29 cellular contexts compared by ENCODE assay signal in genomic region chr19:51347209-51347928, GRCh38. TPM values are rescaled to one million over a fixed set of nuclear protein-coding genes. Genes with fewer than 3 reads are reported as not detected.
"Had no signal": no experiment of that assay in that cellular context is flagged by ENCODE, and none has a peak within 500 bp of the region (broad histone marks: within the 10 kb centered on the region; RNA-seq: fewer than 3 reads in every experiment).

No MANE protein-coding gene starts in this region.

- H3K27ac ChIP-seq: cardiac muscle cell, esophagus muscularis mucosa, gastroesophageal sphincter, heart left ventricle, right atrium auricular region, suprapubic skin, transverse colon, uterus had no signal

- H3K4me1 ChIP-seq: gastroesophageal sphincter, heart left ventricle, right atrium auricular region, suprapubic skin, transverse colon, uterus had no signal

- H3K9me3 Mint-ChIP-seq: activated B cell treated with CpG ODN at 0.5 μM for 24 hours; activated CD4-positive, alpha-beta T cell treated with anti-CD3 and anti-CD28 coated beads, Interleukin-2, amount 10 ng/mL, durations not matched to agents 24 days and 14 days; activated T-cell treated with anti-CD3 and anti-CD28 coated beads, Interleukin-2, amount 50 U/mL, for 72 hours; dendritic cell treated with granulocyte-macrophage colony-stimulating factor and Interleukin-4, amounts not matched to agents 40 ng/mL and 50 ng/mL, for 4 days; nephron progenitor cell; stimulated activated naive CD8-positive, alpha-beta T cell treated with anti-CD3 and anti-CD28 coated beads, Interleukin-15, amount 100 ng/mL, for 72 hours; T-helper 2 cell treated with Interferon-gamma antibody and Interleukin-4, amounts not matched to agents 5 μg/mL and 100 μg/mL, for 36 hours had no signal

- H3K36me3 ChIP-seq: uterus had no signal

- H3K27ac Mint-ChIP-seq: activated B cell treated with CpG ODN at 0.5 μM for 24 hours; activated CD4-positive, alpha-beta T cell treated with anti-CD3 and anti-CD28 coated beads, Interleukin-2, amount 10 ng/mL, durations not matched to agents 24 days and 14 days; activated T-cell treated with anti-CD3 and anti-CD28 coated beads, Interleukin-2, amount 50 U/mL, for 72 hours; dendritic cell treated with granulocyte-macrophage colony-stimulating factor and Interleukin-4, amounts not matched to agents 40 ng/mL and 50 ng/mL, for 4 days; nephron progenitor cell; progenitor cell of endocrine pancreas; stimulated activated naive CD8-positive, alpha-beta T cell treated with anti-CD3 and anti-CD28 coated beads, Interleukin-15, amount 100 ng/mL, for 72 hours; T-helper 2 cell treated with Interferon-gamma antibody and Interleukin-4, amounts not matched to agents 5 μg/mL and 100 μg/mL, for 36 hours had no signal

- ATAC-seq: activated T-cell treated with anti-CD3 and anti-CD28 coated beads, Interleukin-2, amount 50 U/mL, for 72 hours; gastroesophageal sphincter; heart left ventricle; stimulated activated naive CD8-positive, alpha-beta T cell treated with anti-CD3 and anti-CD28 coated beads, Interleukin-15, amount 100 ng/mL, for 72 hours had no signal

- H3K4me3 Mint-ChIP-seq: activated B cell treated with CpG ODN at 0.5 μM for 24 hours; activated CD4-positive, alpha-beta T cell treated with anti-CD3 and anti-CD28 coated beads, Interleukin-2, amount 10 ng/mL, durations not matched to agents 24 days and 14 days; activated T-cell treated with anti-CD3 and anti-CD28 coated beads, Interleukin-2, amount 50 U/mL, for 72 hours; dendritic cell treated with granulocyte-macrophage colony-stimulating factor and Interleukin-4, amounts not matched to agents 40 ng/mL and 50 ng/mL, for 4 days; nephron progenitor cell; stimulated activated naive CD8-positive, alpha-beta T cell treated with anti-CD3 and anti-CD28 coated beads, Interleukin-15, amount 100 ng/mL, for 72 hours; T-helper 2 cell treated with Interferon-gamma antibody and Interleukin-4, amounts not matched to agents 5 μg/mL and 100 μg/mL, for 36 hours had no signal

- H3K4me3 ChIP-seq: cardiac muscle cell, esophagus muscularis mucosa, gastroesophageal sphincter, heart left ventricle, right atrium auricular region, suprapubic skin, transverse colon, uterus had no signal

- H3K9me3 ChIP-seq: esophagus muscularis mucosa, gastroesophageal sphincter, heart left ventricle, right atrium auricular region, suprapubic skin, transverse colon, uterus had no signal

- H3K27me3 ChIP-seq: cardiac muscle cell, esophagus muscularis mucosa, gastroesophageal sphincter, heart left ventricle, right atrium auricular region, suprapubic skin, transverse colon, uterus had no signal

- DNase-seq: activated B cell treated with CpG ODN at 0.5 μM for 24 hours; activated CD4-positive, alpha-beta T cell treated with anti-CD3 and anti-CD28 coated beads, Interleukin-2, amount 10 ng/mL, durations not matched to agents 24 days and 14 days; activated CD8-positive, alpha-beta memory T cell treated with anti-CD3 and anti-CD28 coated beads, Interleukin-2, amount 50 U/mL, for 4 hours; activated effector memory CD4-positive, alpha-beta T cell treated with anti-CD3 and anti-CD28 coated beads, Interleukin-2, amount 50 U/mL, for 16 hours; activated naive CD4-positive, alpha-beta T cell treated with anti-CD3 and anti-CD28 coated beads, Interleukin-2, amount 50 U/mL, for 16 hours; activated T-cell treated with anti-CD3 and anti-CD28 coated beads, Interleukin-2, amount 50 U/mL, for 72 hours; amniotic stem cell; effector CD8-positive, alpha-beta T cell; kidney glomerular epithelial cell; midbrain; nephron progenitor cell; occipital lobe; stimulated activated naive CD8-positive, alpha-beta T cell treated with anti-CD3 and anti-CD28 coated beads, Interleukin-15, amount 100 ng/mL, for 72 hours; transverse colon; uterus had no signal

- H3K27me3 Mint-ChIP-seq: activated B cell treated with CpG ODN at 0.5 μM for 24 hours; activated CD4-positive, alpha-beta T cell treated with anti-CD3 and anti-CD28 coated beads, Interleukin-2, amount 10 ng/mL, durations not matched to agents 24 days and 14 days; stimulated activated naive CD8-positive, alpha-beta T cell treated with anti-CD3 and anti-CD28 coated beads, Interleukin-15, amount 100 ng/mL, for 72 hours had no signal

RNA-seq across cellular contexts. Expression of gene CLDND2, which starts 21.4 kb away (rescaled TPM):
- total RNA-seq: chondrocyte, esophagus muscularis mucosa, gastroesophageal sphincter, lung microvascular endothelial cell, myocyte, occipital lobe, right atrium auricular region, skeletal muscle tissue, suprapubic skin, transverse colon had no signal

RNA-seq across cellular contexts. Expression of gene NKG7, which starts 25.1 kb away (rescaled TPM):
- total RNA-seq: cardiac muscle cell, chondrocyte, endothelial cell of umbilical vein, lung microvascular endothelial cell, myocyte, occipital lobe, progenitor cell of endocrine pancreas, skeletal muscle tissue, suprapubic skin had no signal

RNA-seq across cellular contexts. Expression of gene IGLON5, which starts 35.9 kb away (rescaled TPM):
- total RNA-seq: activated B cell treated with CpG ODN at 0.5 μM for 24 hours, endothelial cell of umbilical vein, gastroesophageal sphincter, lung microvascular endothelial cell, myocyte, skeletal muscle tissue had no signal
